20 cellular contexts compared by ENCODE assay signal in the genomic region with DNA sequence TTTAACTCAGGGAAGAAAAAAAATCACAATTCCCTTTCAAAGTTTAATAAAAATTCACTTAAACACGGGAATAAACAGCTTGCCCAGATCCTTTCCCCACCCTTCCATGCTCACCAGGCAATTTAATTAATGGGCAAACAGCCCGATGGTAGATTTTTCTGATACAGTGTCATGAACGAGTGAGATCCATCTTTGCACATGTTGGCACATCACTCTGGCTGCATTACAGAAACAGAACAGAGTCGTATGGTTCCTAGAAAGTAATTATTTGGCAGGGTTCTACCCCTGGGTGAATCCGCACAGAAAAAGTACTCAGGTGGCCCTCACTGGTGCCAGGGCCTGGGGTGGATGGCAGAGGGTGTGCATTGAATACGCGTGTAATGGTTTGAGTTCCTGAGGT. TPM values are rescaled to one million over a fixed set of nuclear protein-coding genes. Genes with fewer than 3 reads are reported as not detected.
DNase-seq lines count a peak whose midpoint lies in the region; ATAC-seq and TF ChIP-seq lines count a peak whose summit lies in the region.
"Had no signal": no experiment of that assay in that cellular context is flagged by ENCODE, and none has a peak within 500 bp of the region (broad histone marks: within the 10 kb centered on the region; RNA-seq: fewer than 3 reads in every experiment).

No MANE protein-coding gene starts in this region.

- H3K4me1 ChIP-seq in HCT116 (ENCODE audit: control insufficient read depth in 1 of 2, insufficient read depth in 2 of 2, low read length in 2 of 2) (0 out of 4 replicates have a peak, but pooled peaks cover 0 to 3% of the 10 kb centered on the region in 2 experiments), OCI-LY7 (ENCODE audit: insufficient read depth, low read length, poor library complexity, severe bottlenecking) (no peaks in the 10 kb centered on the region)
- H3K4me1 ChIP-seq: uterus had no signal

- no peak overlapping the region for H3K9ac ChIP-seq in HCT116 (ENCODE audit: low read length)

- H3K4me2 ChIP-seq in HCT116 (ENCODE audit: low read length) (no peak overlapping the region), OCI-LY7 (ENCODE audit: low read length) (no peak overlapping the region)

- H2AFZ ChIP-seq in HCT116 (ENCODE audit: low read depth, low read length, poor library complexity, severe bottlenecking): peak overlapping the region; percentile 100
- H2AFZ ChIP-seq in OCI-LY7 (ENCODE audit: low read length): peak overlapping the region; percentile 65; the same call in 1 of the 2 replicates

- intact Hi-C loops in HCT116 (cut with micrococcal nuclease): loop anchor here (5.0 kb wide), 4 partner anchors 98 to 608 kb away; a partner anchor contains a TSS
- intact Hi-C loops in OCI-LY7 (cut with micrococcal nuclease; ENCODE audit: unreplicated experiment): no loop called here

- TF ChIP-seq POLR2A in HCT116 (IDR thresholded peaks at IDR 0.05; ENCODE audit: borderline replicate concordance, extremely low read depth, insufficient read depth, insufficient read length): no peak

- BruUV-seq in HCT116 (replicated peaks; lab: Mats Ljungman, UMichigan) (no TSS peak), OCI-LY7 (replicated peaks; lab: Mats Ljungman, UMichigan) (no TSS peak)

- H3K27ac ChIP-seq in HCT116 (ENCODE audit: low read depth, low read length) (no peak overlapping the region), OCI-LY7 (ENCODE audit: low read depth, low read length, poor library complexity, severe bottlenecking) (no peak overlapping the region)
- H3K27ac ChIP-seq: thoracic aorta, uterus had no signal

- DNase-seq in NCI-H1092 treated with DMSO at 0.1 percent for 48 hours (lab: John Stamatoyannopoulos, UW): peak; percentile 28
- DNase-seq in NCI-H1092 (lab: John Stamatoyannopoulos, UW): no peak
- no peak for DNase-seq in HCT116 (ENCODE audit: low read depth, low spot score)
- no peak for DNase-seq in OCI-LY7 (ENCODE audit: low spot score)
- DNase-seq in fibroblast of gingiva (ENCODE audit: low read depth): peak; percentile 30
- no peak for DNase-seq in RKO (ENCODE audit: low spot score)
- no peak for DNase-seq in DMS 273 (lab: John Stamatoyannopoulos, UW; ENCODE audit: unreplicated experiment)
- DNase-seq in Ammon's horn (ENCODE audit: low spot score): no peak
- DNase-seq: activated gamma-delta T cell, cerebellar nuclear complex, DMS153, kidney, natural killer cell had no signal

- CTCF ChIA-PET in HCT116 (lab: Charles Lee): interaction anchor here (2.8 kb wide), 1 partner anchor 328 kb away, joined by 18 read pairs; no protein-coding TSS in a partner anchor
- CTCF ChIA-PET in OCI-LY7 (lab: Charles Lee; ENCODE audit: unreplicated experiment): no interaction called here

- H3K79me2 ChIP-seq in HCT116 (ENCODE audit: insufficient read depth, low read length) (no peaks in the 10 kb centered on the region), OCI-LY7 (ENCODE audit: insufficient read depth, low read depth, low read length) (no peaks in the 10 kb centered on the region)

- H4K20me1 ChIP-seq in HCT116 (ENCODE audit: insufficient read depth) (no peaks in the 10 kb centered on the region), OCI-LY7 (ENCODE audit: insufficient read depth, low read length) (no peaks in the 10 kb centered on the region)

- H3K4me3 ChIP-seq in HCT116 (replicated peaks in 1 of 2; ENCODE audit: low read depth in 1 of 2, low read length in 2 of 2): no peak overlapping the region
- H3K4me3 ChIP-seq in OCI-LY7 (ENCODE audit: low read depth, low read length, poor library complexity, severe bottlenecking): no peak overlapping the region
- H3K4me3 ChIP-seq: thoracic aorta, uterus had no signal

- POLR2A ChIA-PET in HCT116 (lab: Charles Lee) (interaction anchor here (0.6 kb wide), 1 partner anchor 555 kb away, joined by 3 read pairs; no protein-coding TSS in a partner anchor), OCI-LY7 (lab: Charles Lee) (interaction anchor here (1.0 kb wide), 1 partner anchor 331 kb away, joined by 3 read pairs; no protein-coding TSS in a partner anchor)

- ATAC-seq in HCT116: no peak

- H3K9me3 ChIP-seq in HCT116 (ENCODE audit: control insufficient read depth in 1 of 2, insufficient read depth in 1 of 2, low read depth in 1 of 2, low read length in 2 of 2): no peaks in the 10 kb centered on the region
- H3K9me3 ChIP-seq in OCI-LY7 (ENCODE audit: low read length): no peaks in the 10 kb centered on the region
- H3K9me3 ChIP-seq: thoracic aorta, uterus had no signal

- TF ChIP-seq CTCF in HCT116 (IDR thresholded peaks at IDR 0.05 in 2 of 3, conservative IDR thresholded peaks at IDR 0.05 in 1 of 3; ENCODE audit: borderline replicate concordance in 1 of 3, insufficient read depth in 1 of 3, low read depth in 2 of 3, low read length in 2 of 3) (no peak), OCI-LY7 (conservative IDR thresholded peaks at IDR 0.05; ENCODE audit: low read length) (no peak)

- no peaks in the 10 kb centered on the region for H3K36me3 ChIP-seq in HCT116 (ENCODE audit: control insufficient read depth in 1 of 2, insufficient read depth in 2 of 2, low read length in 2 of 2)
- H3K36me3 ChIP-seq in OCI-LY7 (ENCODE audit: insufficient read depth, low read length): no peaks in the 10 kb centered on the region
- H3K36me3 ChIP-seq: thoracic aorta, uterus had no signal

- no peaks in the 10 kb centered on the region for H3K27me3 ChIP-seq in HCT116 (ENCODE audit: insufficient read depth, low read length)
- H3K27me3 ChIP-seq: uterus had no signal

- TF ChIP-seq RAD21 in HCT116 (IDR thresholded peaks at IDR 0.05; ENCODE audit: low read depth): no peak

- RAD21 ChIA-PET in HCT116 (lab: Charles Lee; ENCODE audit: low non-redundant PET in 1 of 2, low total read pairs in 2 of 2, uncharacterized antibody in 2 of 2, unreplicated experiment in 2 of 2): no interaction called here

- H3K9me2 ChIP-seq in HCT116 (ENCODE audit: insufficient read depth) (no peaks in the 10 kb centered on the region), OCI-LY7 (ENCODE audit: insufficient read depth, low read length) (no peaks in the 10 kb centered on the region)

TF ChIP-seq in HCT116, 20 proteins besides CTCF, POLR2A, EP300 and RAD21:
- no peak for TF ChIP-seq YY1 (IDR thresholded peaks at IDR 0.05; ENCODE audit: extremely low read depth, insufficient replicate concordance, low read depth, low read length)
TF ChIP-seq in HCT116: peak in this region for 0.

RNA-seq across cellular contexts. Expression of a gene that starts 24.6 kb away (rescaled TPM):
- total RNA-seq in HCT116 (2021; ENCODE audit: unreplicated experiment) (not detected), OCI-LY7 (2022) (not detected in 2 replicates)
- not detected in 2 replicates for polyA plus RNA-seq in HCT116 (2012)
- not detected in 2 replicates for total RNA-seq in OCI-LY7 (2014; rRNA removed; shearing (Covaris generic))
- total RNA-seq: kidney, lower leg skin, mononuclear cell, natural killer cell, osteoblast, skeletal muscle tissue, thoracic aorta, uterus had no signal
- polyA plus RNA-seq: BJ had no signal

RNA-seq across cellular contexts. Expression of a gene that starts 31.8 kb away (rescaled TPM):
- total RNA-seq in HCT116 (2021; ENCODE audit: unreplicated experiment) (43.2 TPM), OCI-LY7 (2022) (61.2 and 64.4 TPM in 2 replicates)
- 49.7 and 54.4 TPM in 2 replicates for polyA plus RNA-seq in HCT116 (2012)
- total RNA-seq in OCI-LY7 (2014; rRNA removed; shearing (Covaris generic)): 69.3 and 78.4 TPM in 2 replicates

Comparison
In these comparisons a context has a peak if more than half of its experiments do, and no peak if none do; other contexts are left out.
1. DNase-seq: peak in NCI-H1092 treated with DMSO at 0.1 percent for 48 hours (single experiment) and fibroblast of gingiva (single experiment); none in NCI-H1092 (single experiment), HCT116 (single experiment), OCI-LY7 (single experiment), RKO (single experiment), DMS 273 (single experiment) and Ammon's horn (single experiment).